ENCODE assay signal across 1 cellular context in genomic region chr21:34845521-34846213, GRCh38.
TF ChIP-seq lines count a peak whose summit lies in the region.

No MANE protein-coding gene starts in this region.

TF ChIP-seq in HEK293, 187 proteins besides CTCF, POLR2A, EP300 and RAD21 (continued from another document):
- TF ChIP-seq ZNF624 (tag by site-specific recombination; IDR thresholded peaks at IDR 0.05), result no peak
- no peak for TF ChIP-seq ZNF530 (tag by site-specific recombination; IDR thresholded peaks at IDR 0.05; ENCODE audit: low read depth)
- TF ChIP-seq ZNF645 (tag by site-specific recombination; IDR thresholded peaks at IDR 0.05), result no peak
- no peak for TF ChIP-seq ZNF221 (tag by site-specific recombination; IDR thresholded peaks at IDR 0.05; ENCODE audit: borderline replicate concordance)
- no peak for TF ChIP-seq ZNF132 (tag by site-specific recombination; IDR thresholded peaks at IDR 0.05; ENCODE audit: borderline replicate concordance)
- TF ChIP-seq ZNF391 (tag by site-specific recombination; IDR thresholded peaks at IDR 0.05; ENCODE audit: borderline replicate concordance, low read depth), result no peak
- no peak for TF ChIP-seq ZNF830 (tag by site-specific recombination; IDR thresholded peaks at IDR 0.05; ENCODE audit: low read depth)
- no peak for TF ChIP-seq HOXD13 (CRISPR knock-in tag; IDR thresholded peaks at IDR 0.05; ENCODE audit: borderline replicate concordance)
- TF ChIP-seq, protein P1, sequence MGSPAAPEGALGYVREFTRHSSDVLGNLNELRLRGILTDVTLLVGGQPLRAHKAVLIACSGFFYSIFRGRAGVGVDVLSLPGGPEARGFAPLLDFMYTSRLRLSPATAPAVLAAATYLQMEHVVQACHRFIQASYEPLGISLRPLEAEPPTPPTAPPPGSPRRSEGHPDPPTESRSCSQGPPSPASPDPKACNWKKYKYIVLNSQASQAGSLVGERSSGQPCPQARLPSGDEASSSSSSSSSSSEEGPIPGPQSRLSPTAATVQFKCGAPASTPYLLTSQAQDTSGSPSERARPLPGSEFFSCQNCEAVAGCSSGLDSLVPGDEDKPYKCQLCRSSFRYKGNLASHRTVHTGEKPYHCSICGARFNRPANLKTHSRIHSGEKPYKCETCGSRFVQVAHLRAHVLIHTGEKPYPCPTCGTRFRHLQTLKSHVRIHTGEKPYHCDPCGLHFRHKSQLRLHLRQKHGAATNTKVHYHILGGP (tag by site-specific recombination; IDR thresholded peaks at IDR 0.05), result no peak
- peak; percentile 92 for TF ChIP-seq ZNF692 (tag by site-specific recombination; IDR thresholded peaks at IDR 0.05)
- TF ChIP-seq KLF7 (tag by site-specific recombination; IDR thresholded peaks at IDR 0.05; ENCODE audit: borderline replicate concordance), result peak; percentile 76; the same call in 1 of the 2 replicates
- TF ChIP-seq ZNF626 (tag by site-specific recombination; IDR thresholded peaks at IDR 0.05), result no peak
- 0 out of 2 replicates have a peak, but pooled peaks have one; percentile 4 for TF ChIP-seq ZNF354C (tag by site-specific recombination; IDR thresholded peaks at IDR 0.05; ENCODE audit: borderline replicate concordance, low read depth)
- TF ChIP-seq ZBTB44 (tag by site-specific recombination; IDR thresholded peaks at IDR 0.05), result peak; percentile 97
- TF ChIP-seq ZNF600 (tag by site-specific recombination; IDR thresholded peaks at IDR 0.05), result no peak
- no peak for TF ChIP-seq ZNF280C (tag by site-specific recombination; IDR thresholded peaks at IDR 0.05)
- TF ChIP-seq ZNF10 (tag by site-specific recombination; IDR thresholded peaks at IDR 0.05), result peak; percentile 88
- peak; percentile 99 for TF ChIP-seq WT1 (tag by site-specific recombination; IDR thresholded peaks at IDR 0.05)
- TF ChIP-seq, protein P2, sequence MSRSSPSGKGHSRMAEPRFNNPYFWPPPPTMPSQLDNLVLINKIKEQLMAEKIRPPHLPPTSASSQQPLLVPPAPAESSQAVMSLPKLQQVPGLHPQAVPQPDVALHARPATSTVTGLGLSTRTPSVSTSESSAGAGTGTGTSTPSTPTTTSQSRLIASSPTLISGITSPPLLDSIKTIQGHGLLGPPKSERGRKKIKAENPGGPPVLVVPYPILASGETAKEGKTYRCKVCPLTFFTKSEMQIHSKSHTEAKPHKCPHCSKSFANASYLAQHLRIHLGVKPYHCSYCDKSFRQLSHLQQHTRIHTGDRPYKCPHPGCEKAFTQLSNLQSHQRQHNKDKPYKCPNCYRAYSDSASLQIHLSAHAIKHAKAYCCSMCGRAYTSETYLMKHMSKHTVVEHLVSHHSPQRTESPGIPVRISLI (tag by site-specific recombination; IDR thresholded peaks at IDR 0.05), result peak; percentile 99
- no peak for TF ChIP-seq ZNF157 (tag by site-specific recombination; IDR thresholded peaks at IDR 0.05)
- TF ChIP-seq ZNF324 (tag by site-specific recombination; IDR thresholded peaks at IDR 0.05), result peak; percentile 91; the same call in 1 of the 2 replicates
- no peak for TF ChIP-seq ZNF112 (tag by site-specific recombination; IDR thresholded peaks at IDR 0.05)
- peak; percentile 97 for TF ChIP-seq KLF1 (tag by site-specific recombination; IDR thresholded peaks at IDR 0.05)
- no peak for TF ChIP-seq ZNF558 (tag by site-specific recombination; IDR thresholded peaks at IDR 0.05)
- TF ChIP-seq, protein P3, sequence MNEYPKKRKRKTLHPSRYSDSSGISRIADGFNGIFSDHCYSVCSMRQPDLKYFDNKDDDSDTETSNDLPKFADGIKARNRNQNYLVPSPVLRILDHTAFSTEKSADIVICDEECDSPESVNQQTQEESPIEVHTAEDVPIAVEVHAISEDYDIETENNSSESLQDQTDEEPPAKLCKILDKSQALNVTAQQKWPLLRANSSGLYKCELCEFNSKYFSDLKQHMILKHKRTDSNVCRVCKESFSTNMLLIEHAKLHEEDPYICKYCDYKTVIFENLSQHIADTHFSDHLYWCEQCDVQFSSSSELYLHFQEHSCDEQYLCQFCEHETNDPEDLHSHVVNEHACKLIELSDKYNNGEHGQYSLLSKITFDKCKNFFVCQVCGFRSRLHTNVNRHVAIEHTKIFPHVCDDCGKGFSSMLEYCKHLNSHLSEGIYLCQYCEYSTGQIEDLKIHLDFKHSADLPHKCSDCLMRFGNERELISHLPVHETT (tag by site-specific recombination; IDR thresholded peaks at IDR 0.05), result peak; percentile 99
- TF ChIP-seq HOXC10 (CRISPR knock-in tag; IDR thresholded peaks at IDR 0.05), result no peak
- peak; percentile 97 for TF ChIP-seq ZSCAN23 (tag by site-specific recombination; IDR thresholded peaks at IDR 0.05)
- TF ChIP-seq GLIS2 (tag by site-specific recombination; IDR thresholded peaks at IDR 0.05), result no peak
- TF ChIP-seq, protein P4, sequence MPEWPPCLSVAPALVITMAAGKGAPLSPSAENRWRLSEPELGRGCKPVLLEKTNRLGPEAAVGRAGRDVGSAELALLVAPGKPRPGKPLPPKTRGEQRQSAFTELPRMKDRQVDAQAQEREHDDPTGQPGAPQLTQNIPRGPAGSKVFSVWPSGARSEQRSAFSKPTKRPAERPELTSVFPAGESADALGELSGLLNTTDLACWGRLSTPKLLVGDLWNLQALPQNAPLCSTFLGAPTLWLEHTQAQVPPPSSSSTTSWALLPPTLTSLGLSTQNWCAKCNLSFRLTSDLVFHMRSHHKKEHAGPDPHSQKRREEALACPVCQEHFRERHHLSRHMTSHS (tag by site-specific recombination; IDR thresholded peaks at IDR 0.05), result peak; percentile 86; the same call in 1 of the 2 replicates
- TF ChIP-seq KLF16 (tag by site-specific recombination; IDR thresholded peaks at IDR 0.05), result peak; percentile 72
- peak; percentile 96 for TF ChIP-seq FEZF1 (tag by site-specific recombination; IDR thresholded peaks at IDR 0.05)
- TF ChIP-seq ZBTB49 (tag by site-specific recombination; IDR thresholded peaks at IDR 0.05; ENCODE audit: low read depth), result no peak
- TF ChIP-seq ZNF350 (tag by site-specific recombination; IDR thresholded peaks at IDR 0.05), result no peak
- TF ChIP-seq OVOL3 (tag by site-specific recombination; IDR thresholded peaks at IDR 0.05), result peak; percentile 98
- no peak for TF ChIP-seq ZNF521 (tag by site-specific recombination; IDR thresholded peaks at IDR 0.05)
- TF ChIP-seq ZNF114 (tag by site-specific recombination; IDR thresholded peaks at IDR 0.05), result no peak
- no peak for TF ChIP-seq ZNF302 (tag by site-specific recombination; IDR thresholded peaks at IDR 0.05; ENCODE audit: low read depth)
- no peak for TF ChIP-seq ZBTB48 (tag by site-specific recombination; IDR thresholded peaks at IDR 0.05)
- no peak for TF ChIP-seq ZFP37 (tag by site-specific recombination; IDR thresholded peaks at IDR 0.05)
- 0 out of 2 replicates have a peak, but pooled peaks have one; percentile 12 for TF ChIP-seq ZNF16 (tag by site-specific recombination; IDR thresholded peaks at IDR 0.05; ENCODE audit: low read depth)
- peak; percentile 99 for TF ChIP-seq ZBTB1 (tag by site-specific recombination; IDR thresholded peaks at IDR 0.05)
- no peak for TF ChIP-seq AEBP2 (tag by site-specific recombination; IDR thresholded peaks at IDR 0.05; ENCODE audit: borderline replicate concordance)
- TF ChIP-seq ZNF585B (tag by site-specific recombination; IDR thresholded peaks at IDR 0.05), result no peak
- TF ChIP-seq ZBTB26 (tag by site-specific recombination; optimal IDR thresholded peaks at IDR 0.05), result no peak
- no peak for TF ChIP-seq ZFHX2 (tag by site-specific recombination; conservative IDR thresholded peaks at IDR 0.05)
- TF ChIP-seq, protein P5, sequence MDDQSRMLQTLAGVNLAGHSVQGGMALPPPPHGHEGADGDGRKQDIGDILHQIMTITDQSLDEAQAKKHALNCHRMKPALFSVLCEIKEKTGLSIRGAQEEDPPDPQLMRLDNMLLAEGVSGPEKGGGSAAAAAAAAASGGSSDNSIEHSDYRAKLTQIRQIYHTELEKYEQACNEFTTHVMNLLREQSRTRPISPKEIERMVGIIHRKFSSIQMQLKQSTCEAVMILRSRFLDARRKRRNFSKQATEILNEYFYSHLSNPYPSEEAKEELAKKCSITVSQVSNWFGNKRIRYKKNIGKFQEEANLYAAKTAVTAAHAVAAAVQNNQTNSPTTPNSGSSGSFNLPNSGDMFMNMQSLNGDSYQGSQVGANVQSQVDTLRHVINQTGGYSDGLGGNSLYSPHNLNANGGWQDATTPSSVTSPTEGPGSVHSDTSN (CRISPR knock-in tag; IDR thresholded peaks at IDR 0.05), result no peak
